Comparison of ENCODE assay signal across 2 cellular contexts in genomic region chr12:27583057-27583797, GRCh38.
TF ChIP-seq lines count a peak whose summit lies in the region.

No MANE protein-coding gene starts in this region.

TF ChIP-seq in IMR-90, 13 proteins besides CTCF, POLR2A, EP300 and RAD21:
- TF ChIP-seq CEBPB (IDR thresholded peaks at IDR 0.05; ENCODE audit: low read depth, low read length) (no peak), ELK1 (IDR thresholded peaks at IDR 0.05; ENCODE audit: borderline replicate concordance, low read depth, low read length) (no peak), MAFK (IDR thresholded peaks at IDR 0.05; ENCODE audit: low read depth, low read length) (no peak), RFX5 (IDR thresholded peaks at IDR 0.05; ENCODE audit: low read depth, low read length) (no peak), MAZ (IDR thresholded peaks at IDR 0.05; ENCODE audit: borderline replicate concordance, low read depth, low read length) (no peak), NFE2L2 (IDR thresholded peaks at IDR 0.05; ENCODE audit: low read depth, low read length) (no peak)

TF ChIP-seq in WTC11, 78 proteins besides CTCF, POLR2A, EP300 and RAD21:
- TF ChIP-seq NR1H2 (CRISPR knock-in tag; IDR thresholded peaks at IDR 0.05) = no peak
- no peak for TF ChIP-seq ARID4B (CRISPR knock-in tag; IDR thresholded peaks at IDR 0.05; ENCODE audit: borderline replicate concordance)
- TF ChIP-seq ZNF121 (CRISPR knock-in tag; IDR thresholded peaks at IDR 0.05) = no peak
- TF ChIP-seq, protein P1, sequence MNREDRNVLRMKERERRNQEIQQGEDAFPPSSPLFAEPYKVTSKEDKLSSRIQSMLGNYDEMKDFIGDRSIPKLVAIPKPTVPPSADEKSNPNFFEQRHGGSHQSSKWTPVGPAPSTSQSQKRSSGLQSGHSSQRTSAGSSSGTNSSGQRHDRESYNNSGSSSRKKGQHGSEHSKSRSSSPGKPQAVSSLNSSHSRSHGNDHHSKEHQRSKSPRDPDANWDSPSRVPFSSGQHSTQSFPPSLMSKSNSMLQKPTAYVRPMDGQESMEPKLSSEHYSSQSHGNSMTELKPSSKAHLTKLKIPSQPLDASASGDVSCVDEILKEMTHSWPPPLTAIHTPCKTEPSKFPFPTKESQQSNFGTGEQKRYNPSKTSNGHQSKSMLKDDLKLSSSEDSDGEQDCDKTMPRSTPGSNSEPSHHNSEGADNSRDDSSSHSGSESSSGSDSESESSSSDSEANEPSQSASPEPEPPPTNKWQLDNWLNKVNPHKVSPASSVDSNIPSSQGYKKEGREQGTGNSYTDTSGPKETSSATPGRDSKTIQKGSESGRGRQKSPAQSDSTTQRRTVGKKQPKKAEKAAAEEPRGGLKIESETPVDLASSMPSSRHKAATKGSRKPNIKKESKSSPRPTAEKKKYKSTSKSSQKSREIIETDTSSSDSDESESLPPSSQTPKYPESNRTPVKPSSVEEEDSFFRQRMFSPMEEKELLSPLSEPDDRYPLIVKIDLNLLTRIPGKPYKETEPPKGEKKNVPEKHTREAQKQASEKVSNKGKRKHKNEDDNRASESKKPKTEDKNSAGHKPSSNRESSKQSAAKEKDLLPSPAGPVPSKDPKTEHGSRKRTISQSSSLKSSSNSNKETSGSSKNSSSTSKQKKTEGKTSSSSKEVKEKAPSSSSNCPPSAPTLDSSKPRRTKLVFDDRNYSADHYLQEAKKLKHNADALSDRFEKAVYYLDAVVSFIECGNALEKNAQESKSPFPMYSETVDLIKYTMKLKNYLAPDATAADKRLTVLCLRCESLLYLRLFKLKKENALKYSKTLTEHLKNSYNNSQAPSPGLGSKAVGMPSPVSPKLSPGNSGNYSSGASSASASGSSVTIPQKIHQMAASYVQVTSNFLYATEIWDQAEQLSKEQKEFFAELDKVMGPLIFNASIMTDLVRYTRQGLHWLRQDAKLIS (CRISPR knock-in tag; IDR thresholded peaks at IDR 0.05; ENCODE audit: borderline replicate concordance) = no peak
- TF ChIP-seq ELF4 (CRISPR knock-in tag; IDR thresholded peaks at IDR 0.05; ENCODE audit: low read depth) = no peak
- no peak for TF ChIP-seq TEAD1 (CRISPR knock-in tag; IDR thresholded peaks at IDR 0.05)
- no peak for TF ChIP-seq NFYB (CRISPR knock-in tag; conservative IDR thresholded peaks at IDR 0.05; ENCODE audit: low read depth)
